Comparison of ENCODE assay signal across 18 cellular contexts in the genomic region with DNA sequence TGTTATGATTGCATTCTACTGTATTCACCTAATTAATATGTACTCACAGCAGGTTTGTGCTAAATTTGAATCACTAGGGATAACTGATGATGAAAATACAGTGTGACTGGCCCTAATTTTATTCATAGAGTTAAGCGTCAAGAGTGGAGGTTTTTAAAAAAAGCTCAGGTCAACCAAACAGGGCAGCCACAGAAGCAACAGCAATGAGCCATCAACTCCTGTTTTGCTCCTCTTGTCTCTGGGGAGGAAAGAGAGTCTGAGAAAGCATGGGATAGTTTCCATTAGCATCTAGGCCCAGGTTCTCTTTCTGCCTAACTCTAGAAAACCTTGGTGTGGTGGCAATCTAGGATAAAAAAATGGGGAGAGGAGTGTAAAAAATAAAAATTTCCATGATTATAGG.
DNase-seq lines count a peak whose midpoint lies in the region; TF ChIP-seq lines count a peak whose summit lies in the region.
"Had no signal": no experiment of that assay in that cellular context is flagged by ENCODE, and none has a peak within 500 bp of the region (broad histone marks: within the 10 kb centered on the region; RNA-seq: fewer than 3 reads in every experiment).

No MANE protein-coding gene starts in this region.

- CTCF ChIA-PET in mammary epithelial cell (lab: Charles Lee; ENCODE audit: low non-redundant PET) (no interaction called here), Caco-2 (lab: Charles Lee) (no interaction called here)

- DNase-seq in HFFc6 = no peak
- no peak for DNase-seq in mammary epithelial cell
- DNase-seq in myocyte (ENCODE audit: low read depth) = peak; percentile 77
- DNase-seq in AML-193 (lab: John Stamatoyannopoulos, UW) = no peak
- DNase-seq in Caco-2 = no peak
- DNase-seq in DMS79 (lab: John Stamatoyannopoulos, UW) = no peak
- no peak for DNase-seq in NCI-H1417 treated with DMSO at 0.1 percent for 48 hours (lab: John Stamatoyannopoulos, UW)
- DNase-seq: left lung; naive B cell; NCI-H2029 treated with DMSO at 0.1 percent for 48 hours; NCI-H510A treated with DMSO at 0.1 percent for 48 hours; psoas muscle; stimulated activated naive CD4-positive, alpha-beta T cell treated with Interleukin-2 at 50 U/mL for 16 hours had no signal

- 88% methylated on average over 1 of the region's 1 CpG for WGBS in mammary epithelial cell (ENCODE audit: low coverage, missing lambda C conversion rate)

- H3K36me3 Mint-ChIP-seq in HFFc6 (ENCODE audit: low read depth) (peaks cover 67% of the 10 kb centered on the region), Caco-2 (ENCODE audit: insufficient read depth, unreplicated experiment) (no peaks in the 10 kb centered on the region)

- no peak overlapping the region for H2AFZ ChIP-seq in ACC112 (ENCODE audit: low read length, unreplicated experiment)
- H2AFZ ChIP-seq in mammary epithelial cell (ENCODE audit: low read depth, low read length) = no peak overlapping the region

- peaks cover 2% of the 10 kb centered on the region; the same call in 1 of the 2 replicates for H3K27me3 Mint-ChIP-seq in HFFc6 (ENCODE audit: insufficient read depth)
- H3K27me3 Mint-ChIP-seq in Caco-2 (ENCODE audit: insufficient read depth, unreplicated experiment) = no peaks in the 10 kb centered on the region

- H4K20me1 ChIP-seq in mammary epithelial cell (ENCODE audit: insufficient read depth, low read length) = no peaks in the 10 kb centered on the region

- H3K4me3 ChIP-seq in ACC112 (ENCODE audit: low read depth, low read length) (no peak overlapping the region), mammary epithelial cell (replicated peaks in 1 of 3; ENCODE audit: insufficient read depth in 1 of 3, low read depth in 2 of 3, low read length in 3 of 3) (no peak overlapping the region), Caco-2 (ENCODE audit: low read depth, low read length) (no peak overlapping the region)
- H3K4me3 ChIP-seq: HAP-1, left lung, SJSA1, vagina had no signal

- H3K4me3 Mint-ChIP-seq in HFFc6 (no peak overlapping the region), Caco-2 (ENCODE audit: unreplicated experiment) (no peak overlapping the region)
- H3K4me3 Mint-ChIP-seq: T-helper 2 cell treated with Interferon-gamma antibody and Interleukin-4, amounts not matched to agents 5 μg/mL and 100 μg/mL, for 36 hours had no signal

- H3K9me3 ChIP-seq in mammary epithelial cell (replicated peaks; ENCODE audit: insufficient read depth, low read length) (peaks cover 3% of the 10 kb centered on the region), Caco-2 (0 out of 2 replicates have a peak, but pooled peaks cover 3% of the 10 kb centered on the region)
- H3K9me3 ChIP-seq: HAP-1, left lung, psoas muscle, SJSA1, vagina had no signal

- POLR2A ChIA-PET in Caco-2 (lab: Charles Lee) = no interaction called here

- H3K4me1 Mint-ChIP-seq in HFFc6 (ENCODE audit: low read depth) = peaks cover 96% of the 10 kb centered on the region
- peaks cover 28% of the 10 kb centered on the region for H3K4me1 Mint-ChIP-seq in Caco-2 (ENCODE audit: low read depth, unreplicated experiment)

- H3K9ac ChIP-seq in mammary epithelial cell (ENCODE audit: insufficient read depth, low read length) = no peak overlapping the region

- no peaks in the 10 kb centered on the region for H3K27me3 ChIP-seq in ACC112 (ENCODE audit: insufficient read depth, low read length)
- no peaks in the 10 kb centered on the region for H3K27me3 ChIP-seq in mammary epithelial cell (ENCODE audit: insufficient read depth, low read length)
- H3K27me3 ChIP-seq in Caco-2 (replicated peaks; ENCODE audit: control insufficient read depth, insufficient read depth, low read length) = no peaks in the 10 kb centered on the region
- H3K27me3 ChIP-seq: left lung, SJSA1, vagina had no signal

- intact Hi-C loops in mammary epithelial cell (cut with micrococcal nuclease) (no loop called here), Caco-2 (cut with micrococcal nuclease; ENCODE audit: unreplicated experiment) (no loop called here)

- H3K27ac ChIP-seq in ACC112 (ENCODE audit: low read depth, low read length) = peak overlapping the region; percentile 52
- peak overlapping the region; percentile 78 for H3K27ac ChIP-seq in mammary epithelial cell (ENCODE audit: insufficient read depth, low read depth, low read length)
- H3K27ac ChIP-seq: SJSA1, vagina had no signal

- no peaks in the 10 kb centered on the region for H3K9me3 Mint-ChIP-seq in HFFc6
- peaks cover 15% of the 10 kb centered on the region for H3K9me3 Mint-ChIP-seq in Caco-2 (ENCODE audit: unreplicated experiment)

- TF ChIP-seq CTCF in HFFc6 (IDR thresholded peaks at IDR 0.05) (no peak), mammary epithelial cell (conservative IDR thresholded peaks at IDR 0.05 in 1 of 2, IDR thresholded peaks at IDR 0.05 in 1 of 2; ENCODE audit: extremely low read depth in 1 of 2, insufficient read depth in 1 of 2, low read depth in 1 of 2, low read length in 2 of 2) (no peak), Caco-2 (IDR thresholded peaks at IDR 0.05; ENCODE audit: insufficient read depth in 1 of 2, low read depth in 1 of 2, low read length in 1 of 2, severe bottlenecking in 1 of 2, unreplicated experiment in 1 of 2) (no peak)

- H3K36me3 ChIP-seq in ACC112 (ENCODE audit: insufficient read depth, low read length) (peaks cover 9% of the 10 kb centered on the region; the same call in 1 of the 2 replicates), mammary epithelial cell (ENCODE audit: insufficient read depth, low read length) (peaks cover 31% of the 10 kb centered on the region), Caco-2 (ENCODE audit: control insufficient read depth, insufficient read depth, low read length) (no peaks in the 10 kb centered on the region)
- H3K36me3 ChIP-seq: HAP-1 had no signal

- BruUV-seq in mammary epithelial cell (replicated peaks; lab: Mats Ljungman, UMichigan) (no TSS peak), Caco-2 (replicated peaks; lab: Mats Ljungman, UMichigan) (no TSS peak)

- H3K27ac Mint-ChIP-seq in HFFc6 (peak overlapping the region; percentile 62), Caco-2 (ENCODE audit: unreplicated experiment) (no peak overlapping the region)
- H3K27ac Mint-ChIP-seq: naive B cell; T-helper 2 cell treated with Interferon-gamma antibody and Interleukin-4, amounts not matched to agents 5 μg/mL and 100 μg/mL, for 36 hours had no signal

- in situ Hi-C loops in mammary epithelial cell (cut with MboI; ENCODE audit: low sequenced_read_pairs in 2 of 2) = no loop called here

- dilution Hi-C loops in mammary epithelial cell (cut with HindIII; ENCODE audit: low sequenced_read_pairs) = no loop called here

- peaks cover 65% of the 10 kb centered on the region for H3K79me2 ChIP-seq in ACC112 (ENCODE audit: control insufficient read depth, insufficient read depth, low read length, unreplicated experiment)
- peaks cover 83% of the 10 kb centered on the region for H3K79me2 ChIP-seq in mammary epithelial cell (ENCODE audit: insufficient read depth, low read length)

- peaks cover 92% of the 10 kb centered on the region for H3K4me1 ChIP-seq in ACC112 (ENCODE audit: control insufficient read depth, insufficient read depth, low read length, unreplicated experiment)
- H3K4me1 ChIP-seq in mammary epithelial cell (ENCODE audit: insufficient read depth, low read length) = peaks cover 77% of the 10 kb centered on the region
- peaks cover 22% of the 10 kb centered on the region for H3K4me1 ChIP-seq in Caco-2
- H3K4me1 ChIP-seq: HAP-1, vagina had no signal

- H3K4me2 ChIP-seq in mammary epithelial cell (ENCODE audit: insufficient read depth, low read depth, low read length) = peak overlapping the region; percentile 12
